Comparison of ENCODE assay signal across 8 cellular contexts in genomic region chr22:17638182-17638431, GRCh38. TPM values are rescaled to one million over a fixed set of nuclear protein-coding genes. Genes with fewer than 3 reads are reported as not detected.
DNase-seq lines count a peak whose midpoint lies in the region; ATAC-seq and TF ChIP-seq lines count a peak whose summit lies in the region.

No MANE protein-coding gene starts in this region.

- DNase-seq in foreskin keratinocyte (peak; percentile 72 to 83), KBM-7 (no peak), islet precursor cell (no peak)

- peaks cover 22% of the 10 kb centered on the region for H3K4me1 ChIP-seq in BLaER1
- peaks cover 13% of the 10 kb centered on the region for H3K4me1 ChIP-seq in foreskin keratinocyte
- H3K4me1 ChIP-seq in parathyroid adenoma = peaks cover 11% of the 10 kb centered on the region

- H3K9ac ChIP-seq in BLaER1 (peak overlapping the region; percentile 98), SU-DHL-6 (ENCODE audit: low read length) (peak overlapping the region; percentile 76), parathyroid adenoma (peak overlapping the region; percentile 87)

- H3K79me2 ChIP-seq in SU-DHL-6 (ENCODE audit: insufficient read depth, low read length) = peaks cover 12% of the 10 kb centered on the region; the same call in 1 of the 2 replicates
- no peaks in the 10 kb centered on the region for H3K79me2 ChIP-seq in parathyroid adenoma

- H3K9me2 ChIP-seq in SU-DHL-6 (replicated peaks; ENCODE audit: insufficient read depth, low read length) = no peaks in the 10 kb centered on the region

- no peaks in the 10 kb centered on the region for H4K20me1 ChIP-seq in BLaER1
- no peaks in the 10 kb centered on the region for H4K20me1 ChIP-seq in SU-DHL-6 (ENCODE audit: low read depth, low read length)

- peak overlapping the region; percentile 90 for H3K4me3 ChIP-seq in BLaER1
- H3K4me3 ChIP-seq in SU-DHL-6 (ENCODE audit: insufficient read depth, low read length, poor library complexity, severe bottlenecking) = peak overlapping the region; percentile 66
- H3K4me3 ChIP-seq in parathyroid adenoma (ENCODE audit: low read depth, low read length) = peak overlapping the region; percentile 90

- peak overlapping the region; percentile 86 for H3K4me2 ChIP-seq in BLaER1
- peak overlapping the region; percentile 73 for H3K4me2 ChIP-seq in SU-DHL-6 (ENCODE audit: low read depth, low read length, poor library complexity, severe bottlenecking)
- peak overlapping the region; percentile 83 for H3K4me2 ChIP-seq in parathyroid adenoma (ENCODE audit: low read length)

- H3K36me3 ChIP-seq in BLaER1 (peaks cover 14% of the 10 kb centered on the region; the same call in 1 of the 2 replicates), SU-DHL-6 (ENCODE audit: low read length) (no peaks in the 10 kb centered on the region), parathyroid adenoma (ENCODE audit: control insufficient read depth, insufficient read depth, low read length) (no peaks in the 10 kb centered on the region)

- no peaks in the 10 kb centered on the region for H3F3A ChIP-seq in SU-DHL-6 (ENCODE audit: insufficient read depth)

- H3K9me3 ChIP-seq in BLaER1 = peaks cover 9% of the 10 kb centered on the region; the same call in 1 of the 2 replicates
- H3K9me3 ChIP-seq in SU-DHL-6 (ENCODE audit: insufficient read depth, low read length) = no peaks in the 10 kb centered on the region
- no peaks in the 10 kb centered on the region for H3K9me3 ChIP-seq in parathyroid adenoma (ENCODE audit: control insufficient read depth, low read length)

- peak; percentile 8 for ATAC-seq in GM18508 (IDR thresholded peaks at IDR 0.05; ENCODE audit: insufficient read depth, unreplicated experiment)
- ATAC-seq in HG03097 (IDR thresholded peaks at IDR 0.05; ENCODE audit: low FRiP score, unreplicated experiment) = peak; percentile 14
- ATAC-seq in foreskin keratinocyte = peak; percentile 34

- TF ChIP-seq CTCF in SU-DHL-6 (IDR thresholded peaks at IDR 0.05; ENCODE audit: insufficient read depth, low read length, poor library complexity, severe bottlenecking) (no peak), foreskin keratinocyte (conservative IDR thresholded peaks at IDR 0.05) (peak; percentile 37), parathyroid adenoma (IDR thresholded peaks at IDR 0.05) (no peak)

- in situ Hi-C loops in KBM-7 (cut with MboI; ENCODE audit: low pct_unique_long_range_greater_than_20kb, low sequenced_read_pairs) = no loop called here

- no peaks in the 10 kb centered on the region for H3K27me3 ChIP-seq in BLaER1
- no peaks in the 10 kb centered on the region for H3K27me3 ChIP-seq in SU-DHL-6 (ENCODE audit: low read length)
- no peaks in the 10 kb centered on the region for H3K27me3 ChIP-seq in foreskin keratinocyte
- no peaks in the 10 kb centered on the region for H3K27me3 ChIP-seq in parathyroid adenoma (ENCODE audit: control insufficient read depth, insufficient read depth, low read length)

- peak overlapping the region; percentile 97 for H3K27ac ChIP-seq in BLaER1
- H3K27ac ChIP-seq in SU-DHL-6 (ENCODE audit: low read depth, low read length) = peak overlapping the region; percentile 69
- H3K27ac ChIP-seq in foreskin keratinocyte = peak overlapping the region; percentile 97
- peak overlapping the region; percentile 99 for H3K27ac ChIP-seq in parathyroid adenoma

- H2AFZ ChIP-seq in SU-DHL-6 (ENCODE audit: low read depth, low read length, severe bottlenecking) = no peak overlapping the region
- H2AFZ ChIP-seq in parathyroid adenoma = peak overlapping the region; percentile 91

RNA-seq across cellular contexts. Expression of gene BCL2L13, which starts 0.5 kb away (rescaled TPM):
- 51.0 TPM in 2 replicates for total RNA-seq in foreskin keratinocyte
- polyA plus RNA-seq in foreskin keratinocyte = 25.9 and 31.3 TPM in 2 replicates

RNA-seq across cellular contexts. Expression of gene ATP6V1E1, which starts 9.6 kb away (rescaled TPM):
- total RNA-seq in foreskin keratinocyte = 105 and 118 TPM in 2 replicates
- polyA plus RNA-seq in foreskin keratinocyte = 120 and 127 TPM in 2 replicates

Comparison
In these comparisons a context has a peak if more than half of its experiments do, and no peak if none do; other contexts are left out.
1. DNase-seq: peak in foreskin keratinocyte (2 of 2); none in KBM-7 (single experiment) and islet precursor cell (single experiment).
2. Peak in every context shown above with its lines, with median percentiles within 50 percentile points of each other: H3K27ac ChIP-seq, H3K4me2 ChIP-seq, H3K4me3 ChIP-seq, H3K9ac ChIP-seq and ATAC-seq.